Comparison of ENCODE assay signal across 6 cellular contexts in the genomic region with DNA sequence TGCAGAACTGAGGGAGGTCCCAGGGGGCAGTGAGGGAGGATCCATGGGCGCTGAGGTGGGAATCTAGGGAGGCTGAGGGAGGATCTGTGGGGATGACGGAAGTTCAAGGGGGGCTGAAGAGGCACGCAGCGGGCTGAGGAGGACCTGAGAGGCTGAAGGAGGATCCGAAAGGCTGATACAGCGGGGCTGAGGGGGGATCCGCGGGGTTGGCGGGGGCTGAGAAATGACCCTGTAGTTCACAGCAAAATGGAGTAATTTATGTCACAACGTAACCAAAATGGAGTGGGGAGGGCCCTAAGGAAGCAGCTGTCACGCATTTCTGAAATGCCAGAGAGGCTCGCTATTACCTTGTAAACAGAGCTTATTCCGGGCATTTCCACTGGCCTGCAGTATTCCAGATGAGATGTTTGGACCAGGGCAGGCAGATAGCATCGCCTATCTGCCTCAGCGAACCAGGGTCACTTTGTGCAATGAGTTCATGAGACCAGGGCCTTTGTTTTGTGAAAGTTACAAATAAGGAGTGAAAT. TPM values are rescaled to one million over a fixed set of nuclear protein-coding genes. Genes with fewer than 3 reads are reported as not detected.
A peak's percentile ranks its signal among the peaks of the same experiment; 100 is the strongest.
DNase-seq lines count a peak whose midpoint lies in the region; ATAC-seq and TF ChIP-seq lines count a peak whose summit lies in the region.

No MANE protein-coding gene starts in this region.

- peaks cover 4% of the 10 kb centered on the region for H3K36me3 Mint-ChIP-seq in activated naive CD8-positive, alpha-beta T cell treated with anti-CD3 and anti-CD28 coated beads, Interleukin-2, amount 50 U/mL, for 24 hours (ENCODE audit: low read depth)
- H3K36me3 Mint-ChIP-seq in mesothelial cell of epicardium, result no peaks in the 10 kb centered on the region

- peaks cover 19% of the 10 kb centered on the region for H3K4me1 Mint-ChIP-seq in activated naive CD8-positive, alpha-beta T cell treated with anti-CD3 and anti-CD28 coated beads, Interleukin-2, amount 50 U/mL, for 24 hours
- peaks cover 24% of the 10 kb centered on the region for H3K4me1 Mint-ChIP-seq in mesothelial cell of epicardium

- no peaks in the 10 kb centered on the region for H3K27me3 Mint-ChIP-seq in activated naive CD8-positive, alpha-beta T cell treated with anti-CD3 and anti-CD28 coated beads, Interleukin-2, amount 50 U/mL, for 24 hours
- no peaks in the 10 kb centered on the region for H3K27me3 Mint-ChIP-seq in mesothelial cell of epicardium (ENCODE audit: low read depth)

- no peak for ATAC-seq in activated naive CD8-positive, alpha-beta T cell treated with anti-CD3 and anti-CD28 coated beads, Interleukin-2, amount 50 U/mL, for 24 hours
- ATAC-seq in HG02678 (IDR thresholded peaks at IDR 0.05; ENCODE audit: unreplicated experiment), result no peak
- ATAC-seq in HG02884 (IDR thresholded peaks at IDR 0.05; ENCODE audit: unreplicated experiment), result no peak

- peak overlapping the region; percentile 87 for H3K4me3 Mint-ChIP-seq in activated naive CD8-positive, alpha-beta T cell treated with anti-CD3 and anti-CD28 coated beads, Interleukin-2, amount 50 U/mL, for 24 hours
- peak overlapping the region; percentile 91 for H3K4me3 Mint-ChIP-seq in mesothelial cell of epicardium

- no peaks in the 10 kb centered on the region for H3K9me3 Mint-ChIP-seq in activated naive CD8-positive, alpha-beta T cell treated with anti-CD3 and anti-CD28 coated beads, Interleukin-2, amount 50 U/mL, for 24 hours
- no peaks in the 10 kb centered on the region for H3K9me3 Mint-ChIP-seq in mesothelial cell of epicardium

- DNase-seq in HFF-Myc (ENCODE audit: extremely low read depth, low read depth) (no peak), mesothelial cell of epicardium (ENCODE audit: low spot score in 2 of 2, unreplicated experiment in 2 of 2) (peak in 1 of 2 experiments; percentile 55), HuH-7 (ENCODE audit: low spot score) (no peak)
- no peak for DNase-seq in activated naive CD8-positive, alpha-beta T cell treated with anti-CD3 and anti-CD28 coated beads, Interleukin-2, amount 50 U/mL, for 24 hours

- no peak for TF ChIP-seq CTCF in HFF-Myc (IDR thresholded peaks at IDR 0.05; ENCODE audit: low read depth, low read length, missing control alignments)
- no peak for TF ChIP-seq CTCF in mesothelial cell of epicardium (IDR thresholded peaks at IDR 0.05; ENCODE audit: unreplicated experiment)

- peak overlapping the region; percentile 99 for H3K4me3 ChIP-seq in HFF-Myc (replicated peaks; ENCODE audit: low read depth, low read length)

- peak overlapping the region; percentile 92 for H3K27ac Mint-ChIP-seq in activated naive CD8-positive, alpha-beta T cell treated with anti-CD3 and anti-CD28 coated beads, Interleukin-2, amount 50 U/mL, for 24 hours
- peak overlapping the region; percentile 99 for H3K27ac Mint-ChIP-seq in mesothelial cell of epicardium

RNA-seq across cellular contexts. Expression of gene MRPL55, which starts 0.9 kb away (rescaled TPM):
- 53.9 to 56.9 TPM (median 54.2 TPM) in 3 replicates for total RNA-seq in mesothelial cell of epicardium

RNA-seq across cellular contexts. Expression of gene C1orf35, which starts 6.9 kb away (rescaled TPM):
- 19.3 to 20.9 TPM (median 20.2 TPM) in 3 replicates for total RNA-seq in mesothelial cell of epicardium

RNA-seq across cellular contexts. Expression of gene ARF1, which starts 27.5 kb away (rescaled TPM):
- 255 to 277 TPM (median 262 TPM) in 3 replicates for total RNA-seq in mesothelial cell of epicardium

RNA-seq across cellular contexts. Expression of gene GUK1, which starts 30.1 kb away (rescaled TPM):
- total RNA-seq in mesothelial cell of epicardium, result 129 to 136 TPM (median 135 TPM) in 3 replicates

RNA-seq across cellular contexts. Expression of gene GJC2, which starts 39.7 kb away (rescaled TPM):
- 2.5 to 2.6 TPM (median 2.5 TPM) in 3 replicates for total RNA-seq in mesothelial cell of epicardium
